Comparison of ENCODE assay signal across 1 cellular context in genomic region chr13:49248433-49249002, GRCh38.
TF ChIP-seq lines count a peak whose summit lies in the region.

No MANE protein-coding gene starts in this region.

TF ChIP-seq in GM12878, 131 proteins besides CTCF, POLR2A, EP300 and RAD21:
- TF ChIP-seq SIN3A (IDR thresholded peaks at IDR 0.05; ENCODE audit: low read depth, low read length) (no peak), SMARCA5 (IDR thresholded peaks at IDR 0.05) (no peak), IRF5 (IDR thresholded peaks at IDR 0.05; ENCODE audit: borderline replicate concordance) (no peak), HCFC1 (IDR thresholded peaks at IDR 0.05; ENCODE audit: low read length) (no peak), BHLHE40 (IDR thresholded peaks at IDR 0.05; ENCODE audit: borderline replicate concordance in 1 of 2, low read depth in 2 of 2, low read length in 1 of 2) (peak in 1 of 2 experiments; percentile 26; a peak in 1 of 4 replicates)
